Comparison of ENCODE assay signal across 8 cellular contexts in genomic region chr16:30651124-30652004, GRCh38. TPM values are rescaled to one million over a fixed set of nuclear protein-coding genes. Genes with fewer than 3 reads are reported as not detected.
A peak's percentile ranks its signal among the peaks of the same experiment; 100 is the strongest.
DNase-seq lines count a peak whose midpoint lies in the region; ATAC-seq lines count a peak whose summit lies in the region.

No MANE protein-coding gene starts in this region.

- peak; percentile 36 for ATAC-seq in GM18520 (IDR thresholded peaks at IDR 0.05; ENCODE audit: unreplicated experiment)
- peak; percentile 54 for ATAC-seq in HG03135 (IDR thresholded peaks at IDR 0.05; ENCODE audit: unreplicated experiment)
- ATAC-seq in effector memory CD8-positive, alpha-beta T cell (replicated peaks) = peak; percentile 63

- H3K27me3 Mint-ChIP-seq in effector memory CD8-positive, alpha-beta T cell = no peaks in the 10 kb centered on the region

- H3K4me3 Mint-ChIP-seq in effector memory CD8-positive, alpha-beta T cell = peak overlapping the region; percentile 97 to 98

- H3K36me3 Mint-ChIP-seq in effector memory CD8-positive, alpha-beta T cell (ENCODE audit: insufficient read depth) = peaks cover 54% of the 10 kb centered on the region

- H3K4me1 Mint-ChIP-seq in effector memory CD8-positive, alpha-beta T cell (ENCODE audit: low read depth in 2 of 2) = peaks cover 29% of the 10 kb centered on the region in 2 donors

- DNase-seq in AG08395 (ENCODE audit: low spot score) (peak; percentile 81), NCI-H774 (lab: John Stamatoyannopoulos, UW) (peak; percentile 51), mesenteric fat pad (ENCODE audit: low spot score) (peak; percentile 91)
- DNase-seq in activated CD8-positive, alpha-beta memory T cell treated with anti-CD3 and anti-CD28 coated beads for 1 hour (ENCODE audit: extremely low read depth in 1 of 2, low read depth in 1 of 2) = peak; percentile 27 to 61
- DNase-seq in effector memory CD8-positive, alpha-beta T cell = peak; percentile 58 to 74 (median 64)
- peak; percentile 52 to 66 for DNase-seq in stimulated activated CD8-positive, alpha-beta memory T cell treated with anti-CD3 and anti-CD28 coated beads, Interleukin-2, amount 100 ng/mL, for 1 hour (ENCODE audit: low read depth in 2 of 2)

- H3K9me3 Mint-ChIP-seq in effector memory CD8-positive, alpha-beta T cell = no peaks in the 10 kb centered on the region

- H3K27ac Mint-ChIP-seq in effector memory CD8-positive, alpha-beta T cell = peak overlapping the region; percentile 95 to 97

RNA-seq across cellular contexts. Expression of gene PRR14, which starts 0.6 kb away (rescaled TPM):
- 36.9 TPM for total RNA-seq in mesenteric fat pad

RNA-seq across cellular contexts. Expression of gene FBRS, which starts 6.9 kb away (rescaled TPM):
- 46.2 TPM for total RNA-seq in mesenteric fat pad

RNA-seq across cellular contexts. Expression of gene ZNF689, which starts 41.2 kb away (rescaled TPM):
- 5.9 TPM for total RNA-seq in mesenteric fat pad

RNA-seq across cellular contexts. Expression of gene SRCAP, which starts 47.6 kb away (rescaled TPM):
- total RNA-seq in mesenteric fat pad = 59.7 TPM

Comparison
In these comparisons a context has a peak if more than half of its experiments do, and no peak if none do; other contexts are left out.
1. Peak in every context shown above with its lines: DNase-seq and ATAC-seq.